In genomic region chr16:11328172-11329079, GRCh38 we compare ENCODE assay signal across 8 cellular contexts. TPM values are rescaled to one million over a fixed set of nuclear protein-coding genes. Genes with fewer than 3 reads are reported as not detected.
DNase-seq lines count a peak whose midpoint lies in the region; ATAC-seq, FAIRE-seq and TF ChIP-seq lines count a peak whose summit lies in the region.

No MANE protein-coding gene starts in this region.

- H3K36me3 Mint-ChIP-seq in endodermal cell (ENCODE audit: low read depth) (no peaks in the 10 kb centered on the region), naive B cell (no peaks in the 10 kb centered on the region), type B pancreatic cell (no peaks in the 10 kb centered on the region)

- H3K27me3 Mint-ChIP-seq in endodermal cell (ENCODE audit: insufficient read depth) (no peaks in the 10 kb centered on the region), naive B cell (no peaks in the 10 kb centered on the region), type B pancreatic cell (no peaks in the 10 kb centered on the region)

- TF ChIP-seq CTCF in GM12875 (IDR thresholded peaks at IDR 0.05; ENCODE audit: borderline replicate concordance, insufficient read depth, low read depth, low read length) (no peak), endodermal cell (conservative IDR thresholded peaks at IDR 0.05) (no peak), type B pancreatic cell (conservative IDR thresholded peaks at IDR 0.05) (no peak)

- peak; percentile 93 for DNase-seq in H54 (ENCODE audit: insufficient read length, low spot score)
- peak; percentile 65 to 72 for DNase-seq in Kasumi-1 (lab: John Stamatoyannopoulos, UW)
- DNase-seq in activated CD4-positive, alpha-beta T cell treated with anti-CD3 and anti-CD28 coated beads for 48 hours: peak; percentile 66
- DNase-seq in endodermal cell: peak; percentile 95
- peak; percentile 86 for DNase-seq in naive B cell
- DNase-seq in type B pancreatic cell (ENCODE audit: extremely low spot score, unreplicated experiment): no peak
- no peak for DNase-seq in erythroblast (lab: John Stamatoyannopoulos, UW)

- TF ChIP-seq POLR2A in H54 (IDR thresholded peaks at IDR 0.05; ENCODE audit: low read depth, low read length) (no peak), erythroblast (IDR thresholded peaks at IDR 0.05; ENCODE audit: low read length) (no peak)

- H3K4me3 ChIP-seq in GM12875 (ENCODE audit: low read depth, low read length): peak overlapping the region; percentile 31
- H3K4me3 ChIP-seq in endodermal cell (ENCODE audit: low read length): peak overlapping the region; percentile 30

- H3K4me1 ChIP-seq in endodermal cell (ENCODE audit: control insufficient read depth, insufficient read depth, low read length): peaks cover 4% of the 10 kb centered on the region

- peak overlapping the region; percentile 42 for H3K4me3 Mint-ChIP-seq in endodermal cell
- H3K4me3 Mint-ChIP-seq in naive B cell: peak overlapping the region; percentile 68 to 94 (median 86)
- peak overlapping the region; percentile 50 for H3K4me3 Mint-ChIP-seq in type B pancreatic cell

- peaks cover 6% of the 10 kb centered on the region for H3K9me3 Mint-ChIP-seq in endodermal cell
- peaks cover 0 to 2% (median 0%) of the 10 kb centered on the region in 7 donors for H3K9me3 Mint-ChIP-seq in naive B cell
- no peaks in the 10 kb centered on the region for H3K9me3 Mint-ChIP-seq in type B pancreatic cell

- peak overlapping the region; percentile 83 for H3K27ac ChIP-seq in endodermal cell (ENCODE audit: low read depth, low read length)

- no peaks in the 10 kb centered on the region for H3K27me3 ChIP-seq in endodermal cell (ENCODE audit: control insufficient read depth, insufficient read depth, low read length, poor library complexity, severe bottlenecking)

- H3K36me3 ChIP-seq in endodermal cell (ENCODE audit: control insufficient read depth, insufficient read depth, low read length): no peaks in the 10 kb centered on the region

- H3K9ac ChIP-seq in endodermal cell (ENCODE audit: extremely low read depth, low read length, poor library complexity, severe bottlenecking): peak overlapping the region; percentile 58

- 23 to 27% methylated on average over 9 to 12 of the region's 12 CpGs for WGBS in endodermal cell (ENCODE audit: insufficient coverage in 1 of 2, insufficient read length in 1 of 2), 2 experiments

- peak; percentile 41 for FAIRE-seq in H54 (lab: Jason Lieb, UNC)

- peak; percentile 75 to 76 for ATAC-seq in naive B cell (ENCODE audit: low read depth in 2 of 2)

- peak overlapping the region; percentile 95 for H3K27ac Mint-ChIP-seq in endodermal cell
- H3K27ac Mint-ChIP-seq in naive B cell: peak overlapping the region; percentile 97 to 100 (median 99)
- peak overlapping the region; percentile 64 for H3K27ac Mint-ChIP-seq in type B pancreatic cell

- peaks cover 18% of the 10 kb centered on the region for H3K4me1 Mint-ChIP-seq in endodermal cell
- peaks cover 48 to 75% (median 56%) of the 10 kb centered on the region in 3 donors for H3K4me1 Mint-ChIP-seq in naive B cell
- H3K4me1 Mint-ChIP-seq in type B pancreatic cell (ENCODE audit: unreplicated experiment): peaks cover 21% of the 10 kb centered on the region

- no peaks in the 10 kb centered on the region for H3K9me3 ChIP-seq in endodermal cell (ENCODE audit: control insufficient read depth, low read length)

RNA-seq across cellular contexts. Expression of gene RMI2, which starts 16.8 kb away (rescaled TPM):
- total RNA-seq in endodermal cell (10 to 100 TPM; 55.2 to 62.3 TPM), type B pancreatic cell (ENCODE audit: low replicate concordance) (30.0 and 41.3 TPM in 2 replicates)
- polyA plus RNA-seq in endodermal cell (2013, experiment 1 of 2): 48.6 TPM
- polyA plus RNA-seq in endodermal cell (2013, experiment 2 of 2): 43.6 TPM
- 10 to 100 TPM; 18.1 to 38.3 (median 30.0) TPM for polyA plus RNA-seq in naive B cell (ENCODE audit: low read depth in 6 of 6)

RNA-seq across cellular contexts. Expression of gene PRM1, which starts 47.3 kb away (rescaled TPM):
- total RNA-seq in endodermal cell (not detected), type B pancreatic cell (ENCODE audit: low replicate concordance) (not detected in 2 replicates)
- polyA plus RNA-seq in endodermal cell (2013, experiment 1 of 2): not detected
- not detected for polyA plus RNA-seq in endodermal cell (2013, experiment 2 of 2)
- polyA plus RNA-seq in naive B cell (ENCODE audit: low read depth in 6 of 6): not detected

RNA-seq across cellular contexts. Expression of gene PRM2, which starts 52.1 kb away (rescaled TPM):
- total RNA-seq in endodermal cell (not detected), type B pancreatic cell (ENCODE audit: low replicate concordance) (not detected in 2 replicates)
- not detected for polyA plus RNA-seq in endodermal cell (2013, experiment 1 of 2)
- polyA plus RNA-seq in endodermal cell (2013, experiment 2 of 2): not detected
- polyA plus RNA-seq in naive B cell (ENCODE audit: low read depth in 6 of 6): not detected

RNA-seq across cellular contexts. Expression of gene PRM3, which starts 55.0 kb away (rescaled TPM):
- not detected for total RNA-seq in endodermal cell
- not detected for polyA plus RNA-seq in endodermal cell (2013, experiment 1 of 2)
- polyA plus RNA-seq in endodermal cell (2013, experiment 2 of 2): not detected
- not detected for polyA plus RNA-seq in naive B cell (ENCODE audit: low read depth in 6 of 6)
- total RNA-seq in type B pancreatic cell (ENCODE audit: low replicate concordance): not detected in 2 replicates

RNA-seq across cellular contexts. Expression of gene TNP2, which starts 59.3 kb away (rescaled TPM):
- total RNA-seq in endodermal cell (not detected), type B pancreatic cell (ENCODE audit: low replicate concordance) (not detected in 2 replicates)
- polyA plus RNA-seq in endodermal cell (2013, experiment 1 of 2): not detected
- not detected for polyA plus RNA-seq in endodermal cell (2013, experiment 2 of 2)
- not detected for polyA plus RNA-seq in naive B cell (ENCODE audit: low read depth in 6 of 6)

Comparison
In these comparisons a context has a peak if more than half of its experiments do, and no peak if none do; other contexts are left out.
1. DNase-seq: peak in H54 (single experiment), Kasumi-1 (2 of 2), activated CD4-positive, alpha-beta T cell treated with anti-CD3 and anti-CD28 coated beads for 48 hours (single experiment), endodermal cell (single experiment) and naive B cell (single experiment); none in type B pancreatic cell (single experiment) and erythroblast (0 of 2).
2. Peak in every context shown above with its lines, with median percentiles within 50 percentile points of each other: H3K27ac Mint-ChIP-seq and H3K4me3 Mint-ChIP-seq.